Comparison of ENCODE assay signal across 8 cellular contexts in the genomic region with DNA sequence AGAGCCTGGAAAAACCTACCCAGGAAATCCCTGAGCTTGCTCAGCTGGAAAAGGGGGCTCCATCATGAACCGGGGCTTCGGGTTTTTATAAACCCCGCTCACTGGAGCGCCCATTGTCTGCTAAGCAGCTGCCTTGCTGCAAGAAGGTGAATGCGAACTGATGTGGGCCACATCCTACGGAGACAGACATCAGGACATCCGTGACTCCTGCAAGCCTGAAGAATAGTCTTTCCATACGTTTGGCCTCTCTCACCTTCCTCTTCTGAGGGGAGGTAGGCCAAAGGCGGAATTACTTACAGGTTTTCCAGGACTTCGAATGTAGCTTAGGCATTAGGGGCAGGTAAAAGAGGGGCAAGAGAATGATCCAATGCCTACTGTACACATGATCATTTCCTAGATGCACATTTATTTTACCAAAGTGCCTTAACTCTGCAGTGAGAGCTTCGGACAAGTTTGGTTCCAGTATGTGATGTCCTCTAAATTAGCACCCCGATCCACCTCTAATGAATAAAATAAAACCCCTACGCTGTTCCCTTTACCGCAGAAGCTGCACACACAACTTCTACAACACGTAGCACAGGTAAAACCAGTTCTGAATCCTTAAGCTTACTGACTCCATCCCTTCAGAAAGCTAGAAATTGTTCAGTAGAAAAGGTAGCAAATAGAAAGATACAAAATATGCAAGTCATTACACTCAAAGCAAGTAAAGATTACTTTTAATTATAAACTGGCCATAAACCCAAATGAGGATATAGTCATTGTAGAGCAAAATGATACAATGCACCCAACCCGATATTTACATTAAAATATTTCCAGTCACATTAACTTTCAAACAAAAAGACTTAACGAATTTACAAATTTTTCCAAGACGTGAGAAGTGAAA.
A peak's percentile ranks its signal among the peaks of the same experiment; 100 is the strongest.
DNase-seq lines count a peak whose midpoint lies in the region; ATAC-seq and TF ChIP-seq lines count a peak whose summit lies in the region.

No MANE protein-coding gene starts in this region.

- DNase-seq in T-helper 2 cell treated with Interferon-gamma antibody and Interleukin-4, amounts not matched to agents 5 μg/mL and 100 μg/mL, for 36 hours (ENCODE audit: low spot score): no peak
- no peak for DNase-seq in T-helper 2 cell
- no peak for DNase-seq in stimulated activated effector memory CD8-positive, alpha-beta T cell treated with anti-CD3 and anti-CD28 coated beads, Interleukin-12 subunit alpha, Interleukin-12 subunit beta, amount 100 ng/mL, for 72 hours (ENCODE audit: low spot score in 2 of 2)
- no peak for DNase-seq in COLO668 (lab: John Stamatoyannopoulos, UW; ENCODE audit: unreplicated experiment)
- DNase-seq in UCSD-AML1 (lab: John Stamatoyannopoulos, UW; ENCODE audit: unreplicated experiment): no peak

- ATAC-seq in stimulated activated effector memory CD8-positive, alpha-beta T cell treated with anti-CD3 and anti-CD28 coated beads, Interleukin-12 subunit alpha, Interleukin-12 subunit beta, amount 100 ng/mL, for 72 hours: no peak
- no peak for ATAC-seq in GM19395 (IDR thresholded peaks at IDR 0.05; ENCODE audit: unreplicated experiment)

- H3K27me3 Mint-ChIP-seq in T-helper 2 cell treated with Interferon-gamma antibody and Interleukin-4, amounts not matched to agents 5 μg/mL and 100 μg/mL, for 36 hours (ENCODE audit: low read depth): peaks cover 41% of the 10 kb centered on the region

- TF ChIP-seq CTCF in WI38 (IDR thresholded peaks at IDR 0.05; ENCODE audit: low read depth, low read length): no peak

- no peaks in the 10 kb centered on the region for H3K9me3 Mint-ChIP-seq in T-helper 2 cell treated with Interferon-gamma antibody and Interleukin-4, amounts not matched to agents 5 μg/mL and 100 μg/mL, for 36 hours
- H3K9me3 Mint-ChIP-seq in stimulated activated effector memory CD8-positive, alpha-beta T cell treated with anti-CD3 and anti-CD28 coated beads, Interleukin-12 subunit alpha, Interleukin-12 subunit beta, amount 100 ng/mL, for 72 hours: no peaks in the 10 kb centered on the region

- peaks cover 16% of the 10 kb centered on the region for H3K36me3 Mint-ChIP-seq in T-helper 2 cell treated with Interferon-gamma antibody and Interleukin-4, amounts not matched to agents 5 μg/mL and 100 μg/mL, for 36 hours (ENCODE audit: low read depth)
- peaks cover 29% of the 10 kb centered on the region for H3K36me3 Mint-ChIP-seq in stimulated activated effector memory CD8-positive, alpha-beta T cell treated with anti-CD3 and anti-CD28 coated beads, Interleukin-12 subunit alpha, Interleukin-12 subunit beta, amount 100 ng/mL, for 72 hours

- peaks cover 19% of the 10 kb centered on the region for H3K4me1 Mint-ChIP-seq in T-helper 2 cell treated with Interferon-gamma antibody and Interleukin-4, amounts not matched to agents 5 μg/mL and 100 μg/mL, for 36 hours (ENCODE audit: low read depth)
- peaks cover 6% of the 10 kb centered on the region for H3K4me1 Mint-ChIP-seq in stimulated activated effector memory CD8-positive, alpha-beta T cell treated with anti-CD3 and anti-CD28 coated beads, Interleukin-12 subunit alpha, Interleukin-12 subunit beta, amount 100 ng/mL, for 72 hours

- H3K4me3 ChIP-seq in WI38 (ENCODE audit: low read depth, low read length) (peak overlapping the region; percentile 68), iPS-11a (ENCODE audit: low read depth, low read length) (peak overlapping the region; percentile 46)

- H3K4me3 Mint-ChIP-seq in T-helper 2 cell treated with Interferon-gamma antibody and Interleukin-4, amounts not matched to agents 5 μg/mL and 100 μg/mL, for 36 hours: peak overlapping the region; percentile 84
- H3K4me3 Mint-ChIP-seq in stimulated activated effector memory CD8-positive, alpha-beta T cell treated with anti-CD3 and anti-CD28 coated beads, Interleukin-12 subunit alpha, Interleukin-12 subunit beta, amount 100 ng/mL, for 72 hours: peak overlapping the region; percentile 72

- H3K27ac Mint-ChIP-seq in T-helper 2 cell treated with Interferon-gamma antibody and Interleukin-4, amounts not matched to agents 5 μg/mL and 100 μg/mL, for 36 hours: no peak overlapping the region
- H3K27ac Mint-ChIP-seq in stimulated activated effector memory CD8-positive, alpha-beta T cell treated with anti-CD3 and anti-CD28 coated beads, Interleukin-12 subunit alpha, Interleukin-12 subunit beta, amount 100 ng/mL, for 72 hours: no peak overlapping the region
